21 cellular contexts compared by ENCODE assay signal in the genomic region with DNA sequence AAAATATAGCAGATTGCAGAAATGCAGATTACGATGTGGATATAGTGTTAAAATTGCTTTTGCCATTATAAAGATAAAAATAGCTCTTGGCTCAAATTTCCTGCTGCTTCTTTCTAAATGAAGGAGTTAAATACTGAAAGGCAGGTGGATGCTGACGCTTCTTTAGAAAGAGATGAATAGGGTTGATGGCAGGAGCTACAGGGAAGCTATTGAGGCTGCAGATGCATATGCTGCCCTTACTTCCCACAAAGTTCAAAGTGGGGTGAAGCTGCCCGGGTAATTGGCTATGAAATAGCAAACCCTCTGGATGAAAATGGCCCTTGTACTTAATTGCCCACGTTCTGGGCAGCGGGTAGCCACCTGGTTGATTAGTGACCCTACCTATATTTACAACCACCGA.
"Had no signal": no experiment of that assay in that cellular context is flagged by ENCODE, and none has a peak within 500 bp of the region (broad histone marks: within the 10 kb centered on the region; RNA-seq: fewer than 3 reads in every experiment).

No MANE protein-coding gene starts in this region.

- ATAC-seq: activated CD4-positive, CD25-positive, alpha-beta regulatory T cell treated with anti-CD3 and anti-CD28 coated beads, Interleukin-2, amount 50 U/mL, for 24 hours; activated T-cell treated with anti-CD3 and anti-CD28 coated beads, Interleukin-2, amount 50 U/mL, for 4 hours; esophagus mucosa; gastroesophageal sphincter; heart right ventricle; left cardiac atrium; mucosa of descending colon; upper lobe of right lung had no signal

- DNase-seq: activated CD4-positive, alpha-beta T cell treated with anti-CD3 and anti-CD28 coated beads, Interleukin-2, amount 50 U/mL, for 1 hour; activated CD8-positive, alpha-beta memory T cell treated with anti-CD3 and anti-CD28 coated beads, Interleukin-2, amount 50 U/mL, for 4 hours; activated effector memory CD4-positive, alpha-beta T cell treated with Interleukin-2 at 50 U/mL for 16 hours; activated naive CD4-positive, alpha-beta T cell treated with anti-CD3 and anti-CD28 coated beads, Interleukin-2, amount 10 ng/mL, durations not matched to agents 7 days and 5 days; activated T-cell treated with anti-CD3 and anti-CD28 coated beads, Interleukin-2, amount 50 U/mL, for 4 hours; cerebellar nuclear complex; cortex of kidney; heart right ventricle; left cardiac atrium; mesenchymal stem cell; mucosa of descending colon; naive B cell; stimulated activated CD4-positive, alpha-beta T cell treated with anti-CD3 and anti-CD28 coated beads, Interleukin-12 subunit alpha, Interleukin-12 subunit beta, amount 100 ng/mL, for 4 hours; stimulated activated CD4-positive, alpha-beta T cell treated with anti-CD3 and anti-CD28 coated beads, Interleukin-1b, Interleukin-23, amount 100 ng/mL, for 48 hours; stimulated activated CD8-positive, alpha-beta memory T cell treated with anti-CD3 and anti-CD28 coated beads, Interleukin-4, amount 100 ng/mL, for 48 hours; stimulated activated naive CD4-positive, alpha-beta T cell; T1000; upper lobe of right lung had no signal
